18 cellular contexts compared by ENCODE assay signal in genomic region chr22:47260551-47260950, GRCh38.
"Had no signal": no experiment of that assay in that cellular context is flagged by ENCODE, and none has a peak within 500 bp of the region (broad histone marks: within the 10 kb centered on the region; RNA-seq: fewer than 3 reads in every experiment).

No MANE protein-coding gene starts in this region.

- H3K4me1 ChIP-seq: body of pancreas, parathyroid adenoma had no signal

- H3K27me3 ChIP-seq: body of pancreas had no signal

- H3K4me1 Mint-ChIP-seq: activated naive CD4-positive, alpha-beta T cell treated with anti-CD3 and anti-CD28 coated beads, Interleukin-2, amount 50 U/mL, for 24 hours; memory B cell; nephron; WTC11 had no signal

- ATAC-seq: body of pancreas; left colon; right cardiac atrium; stimulated activated naive CD8-positive, alpha-beta T cell treated with anti-CD3 and anti-CD28 coated beads, Interleukin-15, Interleukin-2, amounts not matched to agents 100 U/mL and 50 U/mL, for 24 hours; WTC11 had no signal

- H3K9ac ChIP-seq: parathyroid adenoma had no signal

- H3K4me3 ChIP-seq: body of pancreas had no signal

- H3K27ac Mint-ChIP-seq: activated naive CD4-positive, alpha-beta T cell treated with anti-CD3 and anti-CD28 coated beads, Interleukin-2, amount 50 U/mL, for 24 hours; dendritic cell treated with granulocyte-macrophage colony-stimulating factor and Interleukin-4, amounts not matched to agents 40 ng/mL and 50 ng/mL, for 4 days; memory B cell; nephron; WTC11 had no signal

- H2AFZ ChIP-seq: parathyroid adenoma had no signal

- H3K9me3 ChIP-seq: body of pancreas had no signal

- H3K27ac ChIP-seq: body of pancreas, parathyroid adenoma had no signal

- H3K9me3 Mint-ChIP-seq: activated naive CD4-positive, alpha-beta T cell treated with anti-CD3 and anti-CD28 coated beads, Interleukin-2, amount 50 U/mL, for 24 hours; dendritic cell treated with granulocyte-macrophage colony-stimulating factor and Interleukin-4, amounts not matched to agents 40 ng/mL and 50 ng/mL, for 4 days; memory B cell had no signal

- DNase-seq: activated gamma-delta T cell treated with Interleukin-2 at 50 U/mL for 16 hours; activated T-cell treated with anti-CD3 and anti-CD28 coated beads, Interleukin-2, amount 50 U/mL, for 1 hour; anterior cingulate cortex; body of pancreas; caudate nucleus; effector CD4-positive, alpha-beta T cell; foreskin fibroblast; left colon; right cardiac atrium; stimulated activated CD4-positive, alpha-beta T cell treated with anti-CD3 and anti-CD28 coated beads, Interleukin-12 subunit alpha, Interleukin-12 subunit beta, amount 100 ng/mL, for 4 hours; stimulated activated CD4-positive, alpha-beta T cell treated with anti-CD3 and anti-CD28 coated beads, Interleukin-4, amount 100 ng/mL, for 4 hours; stimulated activated naive CD8-positive, alpha-beta T cell treated with anti-CD3 and anti-CD28 coated beads, Interleukin-15, Interleukin-2, amounts not matched to agents 100 U/mL and 50 U/mL, for 24 hours had no signal

- H3K79me2 ChIP-seq: parathyroid adenoma had no signal

- H3K4me3 Mint-ChIP-seq: activated naive CD4-positive, alpha-beta T cell treated with anti-CD3 and anti-CD28 coated beads, Interleukin-2, amount 50 U/mL, for 24 hours; dendritic cell treated with granulocyte-macrophage colony-stimulating factor and Interleukin-4, amounts not matched to agents 40 ng/mL and 50 ng/mL, for 4 days; memory B cell; nephron; WTC11 had no signal

- H3K36me3 Mint-ChIP-seq: activated naive CD4-positive, alpha-beta T cell treated with anti-CD3 and anti-CD28 coated beads, Interleukin-2, amount 50 U/mL, for 24 hours; memory B cell had no signal

- H3K27me3 Mint-ChIP-seq: dendritic cell treated with granulocyte-macrophage colony-stimulating factor and Interleukin-4, amounts not matched to agents 40 ng/mL and 50 ng/mL, for 4 days had no signal
